ENCODE assay signal across 8 cellular contexts in genomic region chr3:43288366-43288765, GRCh38. TPM values are rescaled to one million over a fixed set of nuclear protein-coding genes. Genes with fewer than 3 reads are reported as not detected.
DNase-seq lines count a peak whose midpoint lies in the region; ATAC-seq and TF ChIP-seq lines count a peak whose summit lies in the region.

No MANE protein-coding gene starts in this region.

- H3K27me3 ChIP-seq in CD4-positive, alpha-beta memory T cell (ENCODE audit: insufficient read depth, low read length): no peaks in the 10 kb centered on the region

- peak; percentile 32 for ATAC-seq in GM21576 (IDR thresholded peaks at IDR 0.05; ENCODE audit: unreplicated experiment)

- peaks cover 53% of the 10 kb centered on the region for H3K4me1 ChIP-seq in CD4-positive, alpha-beta memory T cell (ENCODE audit: insufficient read depth, low read length)

- CTCF ChIA-PET in CD4-positive, alpha-beta memory T cell (lab: Charles Lee; ENCODE audit: partially characterized antibody): interaction anchor here (1.0 to 1.4 kb wide), 3 partner anchors 59 to 127 kb away, joined by 4 to 6 read pairs (median 4); no protein-coding TSS in a partner anchor

- no peaks in the 10 kb centered on the region for H3K36me3 ChIP-seq in CD4-positive, alpha-beta memory T cell (ENCODE audit: insufficient read depth, low read length)

- peaks cover 18 to 45% of the 10 kb centered on the region in 2 donors for H3K36me3 Mint-ChIP-seq in CD4-positive, alpha-beta memory T cell
- H3K36me3 Mint-ChIP-seq in nephron progenitor cell (ENCODE audit: low read depth): no peaks in the 10 kb centered on the region

- peak overlapping the region; percentile 94 to 100 (median 97) for H3K27ac Mint-ChIP-seq in CD4-positive, alpha-beta memory T cell
- H3K27ac Mint-ChIP-seq in nephron progenitor cell: no peak overlapping the region

- DNase-seq in CD4-positive, alpha-beta memory T cell: peak in 3 of 5 donors; percentile 41 to 49 (median 48)
- DNase-seq in OCI-M1 (lab: John Stamatoyannopoulos, UW): peak; percentile 82
- DNase-seq in dedifferentiated amniotic fluid mesenchymal stem cell (ENCODE audit: extremely low spot score): peak; percentile 45
- no peak for DNase-seq in nephron progenitor cell
- no peak for DNase-seq in stimulated activated CD4-positive, alpha-beta T cell treated with anti-CD3 and anti-CD28 coated beads, Interleukin-2, amount 100 ng/mL, for 24 hours
- no peak for DNase-seq in iPS-NIHi7 (ENCODE audit: extremely low spot score)
- no peak for DNase-seq in activated effector memory CD4-positive, alpha-beta T cell treated with anti-CD3 and anti-CD28 coated beads, Interleukin-2, amount 50 U/mL, for 16 hours

- peak overlapping the region; percentile 37 to 84 for H3K4me3 ChIP-seq in CD4-positive, alpha-beta memory T cell (ENCODE audit: low read length in 2 of 2)

- peak overlapping the region; percentile 78 for H3K27ac ChIP-seq in CD4-positive, alpha-beta memory T cell (ENCODE audit: low read depth, low read length)

- H3K9me3 Mint-ChIP-seq in CD4-positive, alpha-beta memory T cell: peaks cover 0 to 2% (median 0%) of the 10 kb centered on the region in 8 donors
- H3K9me3 Mint-ChIP-seq in nephron progenitor cell: no peaks in the 10 kb centered on the region

- peak overlapping the region; percentile 94 to 100 (median 98) for H3K4me3 Mint-ChIP-seq in CD4-positive, alpha-beta memory T cell
- peak overlapping the region; percentile 51 for H3K4me3 Mint-ChIP-seq in nephron progenitor cell

- intact Hi-C loops in CD4-positive, alpha-beta memory T cell (cut with micrococcal nuclease): loop anchor here (1.0 to 10.0 kb wide), 3 partner anchors 8 to 404 kb away; partner anchors contain the start of gene ABHD5

- H3K9me3 ChIP-seq in CD4-positive, alpha-beta memory T cell (ENCODE audit: control insufficient read depth in 1 of 2, low read length in 2 of 2): no peaks in the 10 kb centered on the region

- TF ChIP-seq CTCF in nephron progenitor cell (IDR thresholded peaks at IDR 0.05): no peak

- H3K27me3 Mint-ChIP-seq in CD4-positive, alpha-beta memory T cell: peaks cover 0 to 2% of the 10 kb centered on the region in 2 donors
- H3K27me3 Mint-ChIP-seq in nephron progenitor cell (ENCODE audit: low read depth, poor library complexity): peaks cover 34% of the 10 kb centered on the region

- POLR2A ChIA-PET in CD4-positive, alpha-beta memory T cell (lab: Charles Lee; ENCODE audit: partially characterized antibody): interaction anchor here (1.0 to 4.6 kb wide), 6 partner anchors 8 to 126 kb away, joined by 4 to 29 read pairs (median 8); no protein-coding TSS in a partner anchor

- H3K4me1 Mint-ChIP-seq in CD4-positive, alpha-beta memory T cell: peaks cover 44 to 67% (median 50%) of the 10 kb centered on the region in 4 donors
- H3K4me1 Mint-ChIP-seq in nephron progenitor cell: peaks cover 44% of the 10 kb centered on the region

RNA-seq across cellular contexts. Expression of gene SNRK, which starts 2.0 kb away (rescaled TPM):
- 100 to 1,000 TPM; 104 to 108 TPM for total RNA-seq in CD4-positive, alpha-beta memory T cell
- polyA plus RNA-seq in CD4-positive, alpha-beta memory T cell: 10 to 100 TPM; 39.8 to 50.5 TPM

Comparison
In these comparisons a context has a peak if more than half of its experiments do, and no peak if none do; other contexts are left out.
1. DNase-seq: peak in CD4-positive, alpha-beta memory T cell (3 of 5), OCI-M1 (single experiment) and dedifferentiated amniotic fluid mesenchymal stem cell (single experiment); none in nephron progenitor cell (single experiment), stimulated activated CD4-positive, alpha-beta T cell treated with anti-CD3 and anti-CD28 coated beads, Interleukin-2, amount 100 ng/mL, for 24 hours (0 of 2), iPS-NIHi7 (single experiment) and activated effector memory CD4-positive, alpha-beta T cell treated with anti-CD3 and anti-CD28 coated beads, Interleukin-2, amount 50 U/mL, for 16 hours (single experiment).